In the genomic region with DNA sequence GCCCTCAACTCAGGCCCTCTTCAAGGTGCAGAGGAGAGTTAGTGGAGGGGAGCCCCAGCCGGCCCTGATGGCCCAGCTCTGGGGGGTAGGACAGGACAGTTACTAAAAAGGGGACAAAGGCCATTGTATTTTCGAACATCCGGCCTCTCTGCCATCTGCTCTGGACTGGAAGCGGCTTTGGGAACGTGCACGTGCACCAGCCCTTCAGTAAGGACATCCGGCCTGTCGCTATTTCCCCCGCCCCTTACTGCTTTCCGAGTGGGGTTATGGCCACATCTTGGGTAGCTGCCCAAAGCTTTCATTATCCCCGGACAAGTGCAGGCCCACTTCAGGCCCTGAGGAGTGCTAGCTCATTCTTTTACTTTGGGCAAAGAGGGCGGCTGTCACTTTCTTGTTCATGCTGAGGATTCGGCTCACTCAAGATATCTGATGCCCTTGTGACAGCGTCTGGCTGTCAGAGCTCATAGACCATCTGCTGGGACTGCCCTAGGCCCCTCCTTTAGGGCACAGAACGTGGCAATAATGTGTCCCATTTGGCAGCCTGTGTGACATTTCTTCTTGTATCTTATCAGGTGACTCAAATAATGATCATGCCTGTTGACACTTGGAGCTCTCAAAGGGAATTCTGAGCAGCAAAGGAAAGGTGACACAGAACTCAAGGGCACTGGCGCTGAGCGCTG, we compare ENCODE assay signal across 13 cellular contexts. TPM values are rescaled to one million over a fixed set of nuclear protein-coding genes. Genes with fewer than 3 reads are reported as not detected.
DNase-seq lines count a peak whose midpoint lies in the region; ATAC-seq and TF ChIP-seq lines count a peak whose summit lies in the region.
"Had no signal": no experiment of that assay in that cellular context is flagged by ENCODE, and none has a peak within 500 bp of the region (broad histone marks: within the 10 kb centered on the region; RNA-seq: fewer than 3 reads in every experiment).

No MANE protein-coding gene starts in this region.

- H3K4me3 ChIP-seq in GM23248 (no peak overlapping the region), Peyer's patch (no peak overlapping the region), MM.1S (ENCODE audit: low read length) (no peak overlapping the region)

- H4K20me1 ChIP-seq in GM23248 (ENCODE audit: insufficient read depth) (no peaks in the 10 kb centered on the region), MM.1S (ENCODE audit: insufficient read depth, low read length) (no peaks in the 10 kb centered on the region)

- intact Hi-C loops in Right ventricle myocardium inferior (cut with DNase I): loop anchor here (1.0 to 5.0 kb wide), 4 partner anchors 15 to 228 kb away; a partner anchor contains a TSS

- H3K36me3 ChIP-seq in GM23248 (ENCODE audit: low read depth) (no peaks in the 10 kb centered on the region), Peyer's patch (no peaks in the 10 kb centered on the region), MM.1S (replicated peaks; ENCODE audit: insufficient read depth, low read length) (no peaks in the 10 kb centered on the region)

- TF ChIP-seq CTCF in Peyer's patch (IDR thresholded peaks at IDR 0.05) (no peak), neural crest cell (conservative IDR thresholded peaks at IDR 0.05) (no peak), MM.1S (IDR thresholded peaks at IDR 0.05; ENCODE audit: low read length) (no peak)

- H3K27me3 Mint-ChIP-seq in neural crest cell (ENCODE audit: low read depth): peaks cover 12% of the 10 kb centered on the region
- peaks cover 37% of the 10 kb centered on the region for H3K27me3 Mint-ChIP-seq in activated naive CD4-positive, alpha-beta T cell treated with anti-CD3 and anti-CD28 coated beads, Interleukin-2, amount 10 ng/mL, durations not matched to agents 7 days and 5 days

- TF ChIP-seq POLR2A in Peyer's patch (IDR thresholded peaks at IDR 0.05): no peak

- CTCF ChIA-PET in activated naive CD4-positive, alpha-beta T cell treated with anti-CD3 and anti-CD28 coated beads, Interleukin-2, amount 10 ng/mL, durations not matched to agents 7 days and 5 days (lab: Charles Lee): interaction anchor here (0.7 to 5.6 kb wide), 6 partner anchors 35 to 115 kb away, joined by 3 to 72 read pairs (median 4); no protein-coding TSS in a partner anchor

- H3K36me3 Mint-ChIP-seq in neural crest cell (ENCODE audit: low read depth): no peaks in the 10 kb centered on the region
- H3K36me3 Mint-ChIP-seq in activated naive CD4-positive, alpha-beta T cell treated with anti-CD3 and anti-CD28 coated beads, Interleukin-2, amount 10 ng/mL, durations not matched to agents 7 days and 5 days: no peaks in the 10 kb centered on the region
- H3K36me3 Mint-ChIP-seq: IgD-negative memory B cell; naive thymus-derived CD4-positive, alpha-beta T cell had no signal

- no peak overlapping the region for H3K4me3 Mint-ChIP-seq in neural crest cell
- no peak overlapping the region for H3K4me3 Mint-ChIP-seq in activated naive CD4-positive, alpha-beta T cell treated with anti-CD3 and anti-CD28 coated beads, Interleukin-2, amount 10 ng/mL, durations not matched to agents 7 days and 5 days
- H3K4me3 Mint-ChIP-seq: dendritic cell treated with granulocyte-macrophage colony-stimulating factor and Interleukin-4, amounts not matched to agents 40 ng/mL and 50 ng/mL, for 4 days; IgD-negative memory B cell; naive thymus-derived CD4-positive, alpha-beta T cell had no signal

- H3K27me3 ChIP-seq in GM23248 (replicated peaks; ENCODE audit: insufficient read depth) (peaks cover 4% of the 10 kb centered on the region; the same call in 1 of the 2 replicates), Peyer's patch (no peaks in the 10 kb centered on the region), MM.1S (replicated peaks; ENCODE audit: insufficient read depth, low read length) (peaks cover 16% of the 10 kb centered on the region)

- H3K27ac Mint-ChIP-seq in neural crest cell (ENCODE audit: unreplicated experiment): peak overlapping the region; percentile 17
- no peak overlapping the region for H3K27ac Mint-ChIP-seq in activated naive CD4-positive, alpha-beta T cell treated with anti-CD3 and anti-CD28 coated beads, Interleukin-2, amount 10 ng/mL, durations not matched to agents 7 days and 5 days
- H3K27ac Mint-ChIP-seq: dendritic cell treated with granulocyte-macrophage colony-stimulating factor and Interleukin-4, amounts not matched to agents 40 ng/mL and 50 ng/mL, for 4 days; naive thymus-derived CD4-positive, alpha-beta T cell had no signal

- no peak overlapping the region for H3K9ac ChIP-seq in GM23248
- no peak overlapping the region for H3K9ac ChIP-seq in MM.1S (ENCODE audit: low read length)

- H3K4me2 ChIP-seq in GM23248 (ENCODE audit: unreplicated experiment) (peak overlapping the region; percentile 52), MM.1S (ENCODE audit: low read depth, low read length) (no peak overlapping the region)

- WGBS in GM23248 (ENCODE audit: low coverage in 1 of 2, low lambda C conversion rate in 2 of 2, missing lambda C conversion rate in 2 of 2), 2 experiments: 49 to 50% methylated on average over 17 of the region's 17 CpGs

- H3K9me3 Mint-ChIP-seq in neural crest cell: no peaks in the 10 kb centered on the region
- H3K9me3 Mint-ChIP-seq in activated naive CD4-positive, alpha-beta T cell treated with anti-CD3 and anti-CD28 coated beads, Interleukin-2, amount 10 ng/mL, durations not matched to agents 7 days and 5 days: no peaks in the 10 kb centered on the region
- H3K9me3 Mint-ChIP-seq: dendritic cell treated with granulocyte-macrophage colony-stimulating factor and Interleukin-4, amounts not matched to agents 40 ng/mL and 50 ng/mL, for 4 days; IgD-negative memory B cell; naive thymus-derived CD4-positive, alpha-beta T cell had no signal

- in situ Hi-C loops in GM23248 (cut with MboI): no loop called here

- peak; percentile 73 for ATAC-seq in Right ventricle myocardium inferior
- no peak for ATAC-seq in HG02870 (IDR thresholded peaks at IDR 0.05; ENCODE audit: unreplicated experiment)
- ATAC-seq: naive thymus-derived CD4-positive, alpha-beta T cell had no signal

- H2AFZ ChIP-seq in GM23248 (no peak overlapping the region), MM.1S (ENCODE audit: low read length) (no peak overlapping the region)

- DNase-seq in GM23248: no peak
- DNase-seq in Peyer's patch: peak in 2 of 3 donors; percentile 44 to 51
- DNase-seq in Right ventricle myocardium inferior (ENCODE audit: missing footprints): peak; percentile 87
- DNase-seq in neural crest cell (ENCODE audit: low read depth, low spot score): no peak
- DNase-seq in MM.1S: no peak
- no peak for DNase-seq in activated naive CD4-positive, alpha-beta T cell treated with anti-CD3 and anti-CD28 coated beads, Interleukin-2, amount 10 ng/mL, durations not matched to agents 7 days and 5 days
- DNase-seq in stimulated activated CD4-positive, alpha-beta T cell treated with anti-CD3 and anti-CD28 coated beads, Interleukin-12 subunit alpha, Interleukin-12 subunit beta, amount 100 ng/mL, for 4 hours: no peak
- DNase-seq: naive thymus-derived CD4-positive, alpha-beta T cell; stimulated activated CD4-positive, alpha-beta T cell treated with anti-CD3 and anti-CD28 coated beads, Interleukin-1b, Interleukin-23, amount 100 ng/mL, for 48 hours had no signal

- H3K9me2 ChIP-seq in GM23248 (ENCODE audit: insufficient read depth) (no peaks in the 10 kb centered on the region), MM.1S (replicated peaks; ENCODE audit: insufficient read depth, low read length) (no peaks in the 10 kb centered on the region)

- H3K79me2 ChIP-seq in GM23248 (ENCODE audit: insufficient read depth) (no peaks in the 10 kb centered on the region), MM.1S (ENCODE audit: low read length) (no peaks in the 10 kb centered on the region)

- H3K9me3 ChIP-seq in GM23248 (ENCODE audit: low read depth) (no peaks in the 10 kb centered on the region), Peyer's patch (no peaks in the 10 kb centered on the region), MM.1S (replicated peaks; ENCODE audit: insufficient read depth, low read length) (no peaks in the 10 kb centered on the region)

- no peaks in the 10 kb centered on the region; the same call in none of the 2 replicates for H3F3A ChIP-seq in GM23248 (ENCODE audit: insufficient read depth)
- H3F3A ChIP-seq in MM.1S (ENCODE audit: insufficient read depth, low read length): no peaks in the 10 kb centered on the region

- H3K27ac ChIP-seq in GM23248: no peak overlapping the region
- no peak overlapping the region for H3K27ac ChIP-seq in Peyer's patch
- H3K27ac ChIP-seq in MM.1S (ENCODE audit: low read length): no peak overlapping the region
- H3K27ac ChIP-seq: C4-2B had no signal

- peaks cover 20% of the 10 kb centered on the region for H3K4me1 Mint-ChIP-seq in neural crest cell
- H3K4me1 Mint-ChIP-seq in activated naive CD4-positive, alpha-beta T cell treated with anti-CD3 and anti-CD28 coated beads, Interleukin-2, amount 10 ng/mL, durations not matched to agents 7 days and 5 days: peaks cover 3% of the 10 kb centered on the region

- peaks cover 17% of the 10 kb centered on the region for H3K4me1 ChIP-seq in GM23248 (ENCODE audit: insufficient read depth)
- H3K4me1 ChIP-seq in Peyer's patch: peaks cover 0 to 4% (median 0%) of the 10 kb centered on the region in 4 donors
- H3K4me1 ChIP-seq in MM.1S (ENCODE audit: low read length): no peaks in the 10 kb centered on the region; the same call in 1 of the 2 replicates

RNA-seq across cellular contexts. Expression of a gene that starts 17.5 kb away (rescaled TPM):
- total RNA-seq in GM23248 (2014; rRNA removed; shearing (Covaris generic)): 0.54 and 1.6 TPM in 2 replicates
- 0.79 and 0.96 TPM in 2 replicates for polyA plus RNA-seq in GM23248 (2016; fragmentation: Nextera tagmentation; extraction: Ambion mirVana)
- 1 to 10 TPM in 1 of 4 donors, under 1 TPM in 1, not detected in 2; 0.57 to 8.1 TPM for total RNA-seq in Peyer's patch
- 445 TPM for total RNA-seq in Right ventricle myocardium inferior
- total RNA-seq in neural crest cell: 10.0 and 11.4 TPM in 2 replicates
- polyA plus RNA-seq: IgD-negative memory B cell; naive thymus-derived CD4-positive, alpha-beta T cell had no signal

RNA-seq across cellular contexts. Expression of a gene that starts 47.3 kb away (rescaled TPM):
- 10.5 and 13.9 TPM in 2 replicates for total RNA-seq in GM23248 (2014; rRNA removed; shearing (Covaris generic))
- 7.3 and 7.9 TPM in 2 replicates for polyA plus RNA-seq in GM23248 (2016; fragmentation: Nextera tagmentation; extraction: Ambion mirVana)
- 10 to 100 TPM; 19.4 to 62.6 (median 51.5) TPM for total RNA-seq in Peyer's patch
- 13.9 TPM for total RNA-seq in Right ventricle myocardium inferior
- 31.4 and 32.9 TPM in 2 replicates for total RNA-seq in neural crest cell

Comparison
In these comparisons a context has a peak if more than half of its experiments do, and no peak if none do; other contexts are left out.
1. DNase-seq: peak in Peyer's patch (2 of 3) and Right ventricle myocardium inferior (single experiment); none in GM23248 (single experiment), neural crest cell (single experiment), MM.1S (single experiment), activated naive CD4-positive, alpha-beta T cell treated with anti-CD3 and anti-CD28 coated beads, Interleukin-2, amount 10 ng/mL, durations not matched to agents 7 days and 5 days (single experiment) and stimulated activated CD4-positive, alpha-beta T cell treated with anti-CD3 and anti-CD28 coated beads, Interleukin-12 subunit alpha, Interleukin-12 subunit beta, amount 100 ng/mL, for 4 hours (single experiment).
2. RNA of a gene that starts 17.5 kb away (total RNA-seq): 445 TPM in Right ventricle myocardium inferior (single experiment); 10.0 to 11.4 TPM in neural crest cell, 0.57 to 8.1 TPM in Peyer's patch and 0.54 to 1.6 TPM in GM23248; every median in the first group is over 10 times any median in the second.